29 cellular contexts compared by ENCODE assay signal in the genomic region with DNA sequence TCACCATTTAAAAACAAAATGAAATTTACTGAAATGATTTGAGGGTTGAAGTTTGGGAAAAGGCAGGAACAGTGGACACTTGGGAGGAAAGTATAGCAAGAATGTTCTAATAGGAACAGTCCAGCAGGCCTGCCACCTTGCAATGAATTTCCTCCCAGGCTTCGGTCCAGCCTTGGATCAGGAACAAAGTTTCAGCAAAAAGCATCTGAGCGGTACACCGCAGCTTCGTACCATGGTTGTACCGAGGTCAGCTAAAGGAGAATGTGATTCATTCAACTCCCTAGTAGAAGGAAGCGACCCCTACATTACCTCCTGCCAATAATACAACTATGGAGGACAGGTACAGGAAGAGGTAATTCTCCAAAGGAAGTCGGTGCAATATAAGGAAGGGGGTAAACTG.
"Had no signal": no experiment of that assay in that cellular context is flagged by ENCODE, and none has a peak within 500 bp of the region (broad histone marks: within the 10 kb centered on the region; RNA-seq: fewer than 3 reads in every experiment).

No MANE protein-coding gene starts in this region.

- H3K79me2 ChIP-seq: parathyroid adenoma had no signal

- ATAC-seq: natural killer cell; right cardiac atrium; right lobe of liver; stimulated activated effector memory CD8-positive, alpha-beta T cell treated with anti-CD3 and anti-CD28 coated beads, Interleukin-12 subunit alpha, Interleukin-12 subunit beta, amount 100 ng/mL, for 72 hours; stimulated activated naive B cell treated with anti-CD40 and anti-IgM and Interleukin-4, amounts not matched to agents 10 μg/mL and 1 μg/mL and 100 μg/mL, for 72 hours had no signal

- H3K27me3 Mint-ChIP-seq: progenitor cell of endocrine pancreas had no signal

- H3K27me3 ChIP-seq: neural progenitor cell, ovary, right lobe of liver, sigmoid colon, stomach, suprapubic skin, testis, tibial artery, transverse colon, upper lobe of left lung, vagina had no signal

- FAIRE-seq: small intestine, urothelium cell line had no signal

- H3K4me3 Mint-ChIP-seq: natural killer cell; nephron; neural progenitor cell; stimulated activated effector memory CD8-positive, alpha-beta T cell treated with anti-CD3 and anti-CD28 coated beads, Interleukin-12 subunit alpha, Interleukin-12 subunit beta, amount 100 ng/mL, for 72 hours; stimulated activated naive B cell treated with anti-CD40 and anti-IgM and Interleukin-4, amounts not matched to agents 10 μg/mL and 1 μg/mL and 100 μg/mL, for 72 hours; stimulated activated naive CD8-positive, alpha-beta T cell treated with anti-CD3 and anti-CD28 coated beads, Interleukin-15, Interleukin-2, amounts not matched to agents 100 ng/mL and 50 ng/mL, for 24 hours had no signal

- H3K27ac ChIP-seq: neural progenitor cell, ovary, parathyroid adenoma, psoas muscle, right lobe of liver, sigmoid colon, stomach, suprapubic skin, testis, tibial artery, transverse colon, upper lobe of left lung, vagina had no signal

- H3K36me3 ChIP-seq: ovary, right lobe of liver, sigmoid colon, stomach, suprapubic skin, tibial artery, transverse colon, upper lobe of left lung, vagina had no signal

- H3K4me1 ChIP-seq: neural progenitor cell, parathyroid adenoma, psoas muscle, right lobe of liver, suprapubic skin, testis, tibial artery, transverse colon, upper lobe of left lung, vagina had no signal

- H3K4me3 ChIP-seq: neural progenitor cell, ovary, psoas muscle, right lobe of liver, sigmoid colon, stomach, suprapubic skin, testis, tibial artery, transverse colon, upper lobe of left lung, vagina had no signal

- H3K4me1 Mint-ChIP-seq: natural killer cell; neural progenitor cell; stimulated activated effector memory CD8-positive, alpha-beta T cell treated with anti-CD3 and anti-CD28 coated beads, Interleukin-12 subunit alpha, Interleukin-12 subunit beta, amount 100 ng/mL, for 72 hours had no signal

- H3K4me2 ChIP-seq: neural progenitor cell had no signal

- H3K9ac ChIP-seq: neural progenitor cell, parathyroid adenoma had no signal

- H3K9me3 ChIP-seq: ovary, right lobe of liver, sigmoid colon, suprapubic skin, testis, vagina had no signal

- H3K36me3 Mint-ChIP-seq: stimulated activated effector memory CD8-positive, alpha-beta T cell treated with anti-CD3 and anti-CD28 coated beads, Interleukin-12 subunit alpha, Interleukin-12 subunit beta, amount 100 ng/mL, for 72 hours had no signal

- H2AFZ ChIP-seq: neural progenitor cell, parathyroid adenoma had no signal

- H3K27ac Mint-ChIP-seq: natural killer cell; neural progenitor cell; progenitor cell of endocrine pancreas; stimulated activated effector memory CD8-positive, alpha-beta T cell treated with anti-CD3 and anti-CD28 coated beads, Interleukin-12 subunit alpha, Interleukin-12 subunit beta, amount 100 ng/mL, for 72 hours; stimulated activated naive B cell treated with anti-CD40 and anti-IgM and Interleukin-4, amounts not matched to agents 10 μg/mL and 1 μg/mL and 100 μg/mL, for 72 hours; stimulated activated naive CD8-positive, alpha-beta T cell treated with anti-CD3 and anti-CD28 coated beads, Interleukin-15, Interleukin-2, amounts not matched to agents 100 ng/mL and 50 ng/mL, for 24 hours had no signal

- DNase-seq: natural killer cell; occipital lobe; ovary; posterior cingulate gyrus; psoas muscle; right cardiac atrium; right lobe of liver; sigmoid colon; small intestine; stimulated activated CD4-positive, alpha-beta T cell treated with anti-CD3 and anti-CD28 coated beads, Interleukin-15, amount 100 ng/mL, for 24 hours; stimulated activated CD4-positive, alpha-beta T cell treated with anti-CD3 and anti-CD28 coated beads, Interleukin-2, amount 100 ng/mL, for 24 hours; stimulated activated CD4-positive, alpha-beta T cell treated with anti-CD3 and anti-CD28 coated beads, Interleukin-2, amount 100 ng/mL, for 48 hours; stimulated activated CD4-positive, alpha-beta T cell treated with anti-CD3 and anti-CD28 coated beads, Interleukin-4, amount 100 ng/mL, for 24 hours; stimulated activated naive B cell treated with anti-CD40 and anti-IgM and Interleukin-4, amounts not matched to agents 10 μg/mL and 1 μg/mL and 100 μg/mL, for 72 hours; stimulated activated naive CD4-positive, alpha-beta T cell treated with Interleukin-2 at 50 U/mL for 16 hours; stomach; testis; tibial artery; transverse colon; upper lobe of left lung had no signal
